Comparison of ENCODE assay signal across 1 cellular context in the genomic region with DNA sequence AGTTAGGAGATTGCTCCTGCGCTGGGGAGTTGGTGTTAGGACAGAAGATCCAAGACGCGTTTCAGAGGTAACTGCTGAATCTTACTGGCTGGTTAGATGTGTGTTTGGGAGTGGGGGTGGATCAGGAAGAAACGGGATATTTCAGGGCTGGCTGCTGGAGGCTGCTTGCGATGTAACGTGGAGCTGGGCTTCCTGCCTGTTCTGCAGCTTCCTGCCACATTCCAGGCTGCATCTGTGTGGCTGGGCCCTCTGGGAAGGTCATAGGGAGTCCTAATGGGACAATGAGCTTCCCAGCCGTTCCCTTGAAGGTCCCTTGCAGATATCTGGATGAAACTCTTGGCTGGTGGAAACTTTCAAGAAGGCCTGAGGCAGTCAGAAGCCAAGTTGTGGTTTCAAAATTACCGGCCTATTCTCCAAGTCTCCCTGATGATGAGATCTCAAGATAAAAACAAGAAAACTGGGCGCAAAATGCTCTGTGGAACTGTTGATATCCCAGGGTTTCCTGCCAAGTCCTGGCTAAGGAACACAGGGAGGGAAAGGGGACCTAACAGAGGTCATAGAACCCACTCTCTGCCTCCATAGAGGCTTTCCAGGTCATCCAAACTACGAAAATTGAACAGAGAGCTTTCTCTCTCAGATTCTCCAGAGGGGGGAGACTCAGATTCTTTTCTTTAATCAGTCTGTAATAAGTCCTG.
A peak's percentile ranks its signal among the peaks of the same experiment; 100 is the strongest.
TF ChIP-seq lines count a peak whose summit lies in the region.

No MANE protein-coding gene starts in this region.

TF ChIP-seq in HEK293, 187 proteins besides CTCF, POLR2A, EP300 and RAD21 (continued from another document):
- TF ChIP-seq, protein P1, sequence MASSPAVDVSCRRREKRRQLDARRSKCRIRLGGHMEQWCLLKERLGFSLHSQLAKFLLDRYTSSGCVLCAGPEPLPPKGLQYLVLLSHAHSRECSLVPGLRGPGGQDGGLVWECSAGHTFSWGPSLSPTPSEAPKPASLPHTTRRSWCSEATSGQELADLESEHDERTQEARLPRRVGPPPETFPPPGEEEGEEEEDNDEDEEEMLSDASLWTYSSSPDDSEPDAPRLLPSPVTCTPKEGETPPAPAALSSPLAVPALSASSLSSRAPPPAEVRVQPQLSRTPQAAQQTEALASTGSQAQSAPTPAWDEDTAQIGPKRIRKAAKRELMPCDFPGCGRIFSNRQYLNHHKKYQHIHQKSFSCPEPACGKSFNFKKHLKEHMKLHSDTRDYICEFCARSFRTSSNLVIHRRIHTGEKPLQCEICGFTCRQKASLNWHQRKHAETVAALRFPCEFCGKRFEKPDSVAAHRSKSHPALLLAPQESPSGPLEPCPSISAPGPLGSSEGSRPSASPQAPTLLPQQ (tag by site-specific recombination; IDR thresholded peaks at IDR 0.05) = no peak
- no peak for TF ChIP-seq ZNF132 (tag by site-specific recombination; IDR thresholded peaks at IDR 0.05; ENCODE audit: borderline replicate concordance)
- TF ChIP-seq, protein P2, sequence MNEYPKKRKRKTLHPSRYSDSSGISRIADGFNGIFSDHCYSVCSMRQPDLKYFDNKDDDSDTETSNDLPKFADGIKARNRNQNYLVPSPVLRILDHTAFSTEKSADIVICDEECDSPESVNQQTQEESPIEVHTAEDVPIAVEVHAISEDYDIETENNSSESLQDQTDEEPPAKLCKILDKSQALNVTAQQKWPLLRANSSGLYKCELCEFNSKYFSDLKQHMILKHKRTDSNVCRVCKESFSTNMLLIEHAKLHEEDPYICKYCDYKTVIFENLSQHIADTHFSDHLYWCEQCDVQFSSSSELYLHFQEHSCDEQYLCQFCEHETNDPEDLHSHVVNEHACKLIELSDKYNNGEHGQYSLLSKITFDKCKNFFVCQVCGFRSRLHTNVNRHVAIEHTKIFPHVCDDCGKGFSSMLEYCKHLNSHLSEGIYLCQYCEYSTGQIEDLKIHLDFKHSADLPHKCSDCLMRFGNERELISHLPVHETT (tag by site-specific recombination; IDR thresholded peaks at IDR 0.05) = no peak
- no peak for TF ChIP-seq SP2 (tag by site-specific recombination; IDR thresholded peaks at IDR 0.05)
- TF ChIP-seq TCF7L2 (IDR thresholded peaks at IDR 0.05; ENCODE audit: borderline replicate concordance, low read depth, low read length) = no peak
- TF ChIP-seq, protein P3, sequence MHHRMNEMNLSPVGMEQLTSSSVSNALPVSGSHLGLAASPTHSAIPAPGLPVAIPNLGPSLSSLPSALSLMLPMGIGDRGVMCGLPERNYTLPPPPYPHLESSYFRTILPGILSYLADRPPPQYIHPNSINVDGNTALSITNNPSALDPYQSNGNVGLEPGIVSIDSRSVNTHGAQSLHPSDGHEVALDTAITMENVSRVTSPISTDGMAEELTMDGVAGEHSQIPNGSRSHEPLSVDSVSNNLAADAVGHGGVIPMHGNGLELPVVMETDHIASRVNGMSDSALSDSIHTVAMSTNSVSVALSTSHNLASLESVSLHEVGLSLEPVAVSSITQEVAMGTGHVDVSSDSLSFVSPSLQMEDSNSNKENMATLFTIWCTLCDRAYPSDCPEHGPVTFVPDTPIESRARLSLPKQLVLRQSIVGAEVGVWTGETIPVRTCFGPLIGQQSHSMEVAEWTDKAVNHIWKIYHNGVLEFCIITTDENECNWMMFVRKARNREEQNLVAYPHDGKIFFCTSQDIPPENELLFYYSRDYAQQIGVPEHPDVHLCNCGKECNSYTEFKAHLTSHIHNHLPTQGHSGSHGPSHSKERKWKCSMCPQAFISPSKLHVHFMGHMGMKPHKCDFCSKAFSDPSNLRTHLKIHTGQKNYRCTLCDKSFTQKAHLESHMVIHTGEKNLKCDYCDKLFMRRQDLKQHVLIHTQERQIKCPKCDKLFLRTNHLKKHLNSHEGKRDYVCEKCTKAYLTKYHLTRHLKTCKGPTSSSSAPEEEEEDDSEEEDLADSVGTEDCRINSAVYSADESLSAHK (tag by site-specific recombination; IDR thresholded peaks at IDR 0.05) = no peak
- TF ChIP-seq ZBTB20 (tag by site-specific recombination; IDR thresholded peaks at IDR 0.05) = peak; percentile 68
- TF ChIP-seq, protein P4, sequence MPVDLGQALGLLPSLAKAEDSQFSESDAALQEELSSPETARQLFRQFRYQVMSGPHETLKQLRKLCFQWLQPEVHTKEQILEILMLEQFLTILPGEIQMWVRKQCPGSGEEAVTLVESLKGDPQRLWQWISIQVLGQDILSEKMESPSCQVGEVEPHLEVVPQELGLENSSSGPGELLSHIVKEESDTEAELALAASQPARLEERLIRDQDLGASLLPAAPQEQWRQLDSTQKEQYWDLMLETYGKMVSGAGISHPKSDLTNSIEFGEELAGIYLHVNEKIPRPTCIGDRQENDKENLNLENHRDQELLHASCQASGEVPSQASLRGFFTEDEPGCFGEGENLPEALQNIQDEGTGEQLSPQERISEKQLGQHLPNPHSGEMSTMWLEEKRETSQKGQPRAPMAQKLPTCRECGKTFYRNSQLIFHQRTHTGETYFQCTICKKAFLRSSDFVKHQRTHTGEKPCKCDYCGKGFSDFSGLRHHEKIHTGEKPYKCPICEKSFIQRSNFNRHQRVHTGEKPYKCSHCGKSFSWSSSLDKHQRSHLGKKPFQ (tag by site-specific recombination; IDR thresholded peaks at IDR 0.05) = no peak
- TF ChIP-seq OSR2 (tag by site-specific recombination; IDR thresholded peaks at IDR 0.05) = 0 out of 2 replicates have a peak, but pooled peaks have one; percentile 8
- no peak for TF ChIP-seq YY2 (tag by site-specific recombination; IDR thresholded peaks at IDR 0.05)
- TF ChIP-seq MZF1 (tag by site-specific recombination; IDR thresholded peaks at IDR 0.05; ENCODE audit: borderline replicate concordance) = no peak
- TF ChIP-seq, protein P5, sequence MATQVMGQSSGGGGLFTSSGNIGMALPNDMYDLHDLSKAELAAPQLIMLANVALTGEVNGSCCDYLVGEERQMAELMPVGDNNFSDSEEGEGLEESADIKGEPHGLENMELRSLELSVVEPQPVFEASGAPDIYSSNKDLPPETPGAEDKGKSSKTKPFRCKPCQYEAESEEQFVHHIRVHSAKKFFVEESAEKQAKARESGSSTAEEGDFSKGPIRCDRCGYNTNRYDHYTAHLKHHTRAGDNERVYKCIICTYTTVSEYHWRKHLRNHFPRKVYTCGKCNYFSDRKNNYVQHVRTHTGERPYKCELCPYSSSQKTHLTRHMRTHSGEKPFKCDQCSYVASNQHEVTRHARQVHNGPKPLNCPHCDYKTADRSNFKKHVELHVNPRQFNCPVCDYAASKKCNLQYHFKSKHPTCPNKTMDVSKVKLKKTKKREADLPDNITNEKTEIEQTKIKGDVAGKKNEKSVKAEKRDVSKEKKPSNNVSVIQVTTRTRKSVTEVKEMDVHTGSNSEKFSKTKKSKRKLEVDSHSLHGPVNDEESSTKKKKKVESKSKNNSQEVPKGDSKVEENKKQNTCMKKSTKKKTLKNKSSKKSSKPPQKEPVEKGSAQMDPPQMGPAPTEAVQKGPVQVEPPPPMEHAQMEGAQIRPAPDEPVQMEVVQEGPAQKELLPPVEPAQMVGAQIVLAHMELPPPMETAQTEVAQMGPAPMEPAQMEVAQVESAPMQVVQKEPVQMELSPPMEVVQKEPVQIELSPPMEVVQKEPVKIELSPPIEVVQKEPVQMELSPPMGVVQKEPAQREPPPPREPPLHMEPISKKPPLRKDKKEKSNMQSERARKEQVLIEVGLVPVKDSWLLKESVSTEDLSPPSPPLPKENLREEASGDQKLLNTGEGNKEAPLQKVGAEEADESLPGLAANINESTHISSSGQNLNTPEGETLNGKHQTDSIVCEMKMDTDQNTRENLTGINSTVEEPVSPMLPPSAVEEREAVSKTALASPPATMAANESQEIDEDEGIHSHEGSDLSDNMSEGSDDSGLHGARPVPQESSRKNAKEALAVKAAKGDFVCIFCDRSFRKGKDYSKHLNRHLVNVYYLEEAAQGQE (tag by site-specific recombination; IDR thresholded peaks at IDR 0.05) = no peak
- no peak for TF ChIP-seq ZNF521 (tag by site-specific recombination; IDR thresholded peaks at IDR 0.05)
- TF ChIP-seq, protein P6, sequence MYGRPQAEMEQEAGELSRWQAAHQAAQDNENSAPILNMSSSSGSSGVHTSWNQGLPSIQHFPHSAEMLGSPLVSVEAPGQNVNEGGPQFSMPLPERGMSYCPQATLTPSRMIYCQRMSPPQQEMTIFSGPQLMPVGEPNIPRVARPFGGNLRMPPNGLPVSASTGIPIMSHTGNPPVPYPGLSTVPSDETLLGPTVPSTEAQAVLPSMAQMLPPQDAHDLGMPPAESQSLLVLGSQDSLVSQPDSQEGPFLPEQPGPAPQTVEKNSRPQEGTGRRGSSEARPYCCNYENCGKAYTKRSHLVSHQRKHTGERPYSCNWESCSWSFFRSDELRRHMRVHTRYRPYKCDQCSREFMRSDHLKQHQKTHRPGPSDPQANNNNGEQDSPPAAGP (tag by site-specific recombination; IDR thresholded peaks at IDR 0.05) = no peak
- TF ChIP-seq ZNF555 (tag by site-specific recombination; conservative IDR thresholded peaks at IDR 0.05) = no peak
- no peak for TF ChIP-seq ZNF157 (tag by site-specific recombination; IDR thresholded peaks at IDR 0.05)
- TF ChIP-seq ZNF274 (IDR thresholded peaks at IDR 0.05; ENCODE audit: low read length) = no peak
- no peak for TF ChIP-seq ZNF274 (tag by site-specific recombination; IDR thresholded peaks at IDR 0.05; ENCODE audit: borderline replicate concordance)
- TF ChIP-seq EGR2 (tag by site-specific recombination; IDR thresholded peaks at IDR 0.05; ENCODE audit: low read depth) = no peak
- TF ChIP-seq GLI4 (tag by site-specific recombination; IDR thresholded peaks at IDR 0.05) = no peak
- no peak for TF ChIP-seq KLF16 (tag by site-specific recombination; IDR thresholded peaks at IDR 0.05)
- TF ChIP-seq, protein P7, sequence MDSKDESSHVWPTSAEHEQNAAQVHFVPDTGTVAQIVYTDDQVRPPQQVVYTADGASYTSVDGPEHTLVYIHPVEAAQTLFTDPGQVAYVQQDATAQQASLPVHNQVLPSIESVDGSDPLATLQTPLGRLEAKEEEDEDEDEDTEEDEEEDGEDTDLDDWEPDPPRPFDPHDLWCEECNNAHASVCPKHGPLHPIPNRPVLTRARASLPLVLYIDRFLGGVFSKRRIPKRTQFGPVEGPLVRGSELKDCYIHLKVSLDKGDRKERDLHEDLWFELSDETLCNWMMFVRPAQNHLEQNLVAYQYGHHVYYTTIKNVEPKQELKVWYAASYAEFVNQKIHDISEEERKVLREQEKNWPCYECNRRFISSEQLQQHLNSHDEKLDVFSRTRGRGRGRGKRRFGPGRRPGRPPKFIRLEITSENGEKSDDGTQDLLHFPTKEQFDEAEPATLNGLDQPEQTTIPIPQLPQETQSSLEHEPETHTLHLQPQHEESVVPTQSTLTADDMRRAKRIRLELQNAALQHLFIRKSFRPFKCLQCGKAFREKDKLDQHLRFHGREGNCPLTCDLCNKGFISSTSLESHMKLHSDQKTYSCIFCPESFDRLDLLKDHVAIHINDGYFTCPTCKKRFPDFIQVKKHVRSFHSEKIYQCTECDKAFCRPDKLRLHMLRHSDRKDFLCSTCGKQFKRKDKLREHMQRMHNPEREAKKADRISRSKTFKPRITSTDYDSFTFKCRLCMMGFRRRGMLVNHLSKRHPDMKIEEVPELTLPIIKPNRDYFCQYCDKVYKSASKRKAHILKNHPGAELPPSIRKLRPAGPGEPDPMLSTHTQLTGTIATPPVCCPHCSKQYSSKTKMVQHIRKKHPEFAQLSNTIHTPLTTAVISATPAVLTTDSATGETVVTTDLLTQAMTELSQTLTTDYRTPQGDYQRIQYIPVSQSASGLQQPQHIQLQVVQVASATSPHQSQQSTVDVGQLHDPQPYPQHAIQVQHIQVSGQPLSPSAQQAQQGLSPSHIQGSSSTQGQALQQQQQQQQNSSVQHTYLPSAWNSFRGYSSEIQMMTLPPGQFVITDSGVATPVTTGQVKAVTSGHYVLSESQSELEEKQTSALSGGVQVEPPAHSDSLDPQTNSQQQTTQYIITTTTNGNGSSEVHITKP (tag by site-specific recombination; IDR thresholded peaks at IDR 0.05) = peak; percentile 51; the same call in 1 of the 2 replicates
- TF ChIP-seq, protein P8, sequence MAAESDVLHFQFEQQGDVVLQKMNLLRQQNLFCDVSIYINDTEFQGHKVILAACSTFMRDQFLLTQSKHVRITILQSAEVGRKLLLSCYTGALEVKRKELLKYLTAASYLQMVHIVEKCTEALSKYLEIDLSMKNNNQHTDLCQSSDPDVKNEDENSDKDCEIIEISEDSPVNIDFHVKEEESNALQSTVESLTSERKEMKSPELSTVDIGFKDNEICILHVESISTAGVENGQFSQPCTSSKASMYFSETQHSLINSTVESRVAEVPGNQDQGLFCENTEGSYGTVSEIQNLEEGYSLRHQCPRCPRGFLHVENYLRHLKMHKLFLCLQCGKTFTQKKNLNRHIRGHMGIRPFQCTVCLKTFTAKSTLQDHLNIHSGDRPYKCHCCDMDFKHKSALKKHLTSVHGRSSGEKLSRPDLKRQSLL (tag by site-specific recombination; IDR thresholded peaks at IDR 0.05) = no peak
- TF ChIP-seq ZNF184 (tag by site-specific recombination; IDR thresholded peaks at IDR 0.05) = 0 out of 2 replicates have a peak, but pooled peaks have one; percentile 13
- no peak for TF ChIP-seq ZEB2 (tag by site-specific recombination; IDR thresholded peaks at IDR 0.05)
- peak; percentile 96 for TF ChIP-seq ZNF600 (tag by site-specific recombination; IDR thresholded peaks at IDR 0.05)
- TF ChIP-seq ZNF530 (tag by site-specific recombination; IDR thresholded peaks at IDR 0.05; ENCODE audit: low read depth) = no peak
- no peak for TF ChIP-seq ZNF529 (tag by site-specific recombination; IDR thresholded peaks at IDR 0.05; ENCODE audit: insufficient replicate concordance)
- TF ChIP-seq SALL2 (tag by site-specific recombination; IDR thresholded peaks at IDR 0.05; ENCODE audit: borderline replicate concordance) = no peak
- no peak for TF ChIP-seq ZNF558 (tag by site-specific recombination; IDR thresholded peaks at IDR 0.05)
- TF ChIP-seq ZNF341 (tag by site-specific recombination; IDR thresholded peaks at IDR 0.05; ENCODE audit: low read depth) = no peak; the same call in 1 of the 2 replicates
- no peak for TF ChIP-seq ZNF140 (tag by site-specific recombination; IDR thresholded peaks at IDR 0.05)
- TF ChIP-seq, protein P9, sequence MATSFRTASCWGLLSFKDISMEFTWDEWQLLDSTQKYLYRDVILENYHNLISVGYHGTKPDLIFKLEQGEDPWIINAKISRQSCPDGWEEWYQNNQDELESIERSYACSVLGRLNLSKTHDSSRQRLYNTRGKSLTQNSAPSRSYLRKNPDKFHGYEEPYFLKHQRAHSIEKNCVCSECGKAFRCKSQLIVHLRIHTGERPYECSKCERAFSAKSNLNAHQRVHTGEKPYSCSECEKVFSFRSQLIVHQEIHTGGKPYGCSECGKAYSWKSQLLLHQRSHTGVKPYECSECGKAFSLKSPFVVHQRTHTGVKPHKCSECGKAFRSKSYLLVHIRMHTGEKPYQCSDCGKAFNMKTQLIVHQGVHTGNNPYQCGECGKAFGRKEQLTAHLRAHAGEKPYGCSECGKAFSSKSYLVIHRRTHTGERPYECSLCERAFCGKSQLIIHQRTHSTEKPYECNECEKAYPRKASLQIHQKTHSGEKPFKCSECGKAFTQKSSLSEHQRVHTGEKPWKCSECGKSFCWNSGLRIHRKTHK (tag by site-specific recombination; IDR thresholded peaks at IDR 0.05) = no peak
- TF ChIP-seq ZSCAN16 (tag by site-specific recombination; IDR thresholded peaks at IDR 0.05) = no peak
- TF ChIP-seq ZNF16 (tag by site-specific recombination; IDR thresholded peaks at IDR 0.05; ENCODE audit: low read depth) = no peak
- TF ChIP-seq HOXD13 (CRISPR knock-in tag; IDR thresholded peaks at IDR 0.05; ENCODE audit: borderline replicate concordance) = no peak
- TF ChIP-seq ZNF133 (tag by site-specific recombination; IDR thresholded peaks at IDR 0.05) = no peak
- TF ChIP-seq ZNF221 (tag by site-specific recombination; IDR thresholded peaks at IDR 0.05; ENCODE audit: borderline replicate concordance) = no peak
